ENCODE assay signal across 19 cellular contexts in genomic region chr11:110032957-110033570, GRCh38.
"Had no signal": no experiment of that assay in that cellular context is flagged by ENCODE, and none has a peak within 500 bp of the region (broad histone marks: within the 10 kb centered on the region; RNA-seq: fewer than 3 reads in every experiment).

No MANE protein-coding gene starts in this region.

- H3K27ac Mint-ChIP-seq: activated CD4-positive, alpha-beta memory T cell treated with anti-CD3 and anti-CD28 coated beads for 36 hours; activated CD8-positive, alpha-beta memory T cell treated with anti-CD3 and anti-CD28 coated beads, Interleukin-2, amount 10 ng/mL, durations not matched to agents 7 days and 5 days; activated naive CD8-positive, alpha-beta T cell; dendritic cell treated with granulocyte-macrophage colony-stimulating factor and Interleukin-4, amounts not matched to agents 40 ng/mL and 50 ng/mL, for 4 days; natural killer cell treated with Interleukin-12 subunit alpha and Interleukin-12 subunit beta and Interleukin-15 and Interleukin-18, amount 100 ng/mL, for 72 hours; stimulated activated naive CD8-positive, alpha-beta T cell treated with anti-CD3 and anti-CD28 coated beads, Interleukin-15, Interleukin-2, amounts not matched to agents 100 ng/mL and 50 ng/mL, for 24 hours; type B pancreatic cell had no signal

- H3K9me3 Mint-ChIP-seq: activated CD4-positive, alpha-beta memory T cell treated with anti-CD3 and anti-CD28 coated beads for 36 hours; dendritic cell treated with granulocyte-macrophage colony-stimulating factor and Interleukin-4, amounts not matched to agents 40 ng/mL and 50 ng/mL, for 4 days; natural killer cell treated with Interleukin-12 subunit alpha and Interleukin-12 subunit beta and Interleukin-15 and Interleukin-18, amount 100 ng/mL, for 72 hours; stimulated activated naive CD8-positive, alpha-beta T cell treated with anti-CD3 and anti-CD28 coated beads, Interleukin-15, Interleukin-2, amounts not matched to agents 100 ng/mL and 50 ng/mL, for 24 hours; type B pancreatic cell had no signal

- H3K4me2 ChIP-seq: smooth muscle cell had no signal

- H3K4me1 ChIP-seq: esophagus muscularis mucosa, right lobe of liver, suprapubic skin had no signal

- H3K36me3 Mint-ChIP-seq: activated CD4-positive, alpha-beta memory T cell treated with anti-CD3 and anti-CD28 coated beads for 36 hours; activated naive CD8-positive, alpha-beta T cell; natural killer cell treated with Interleukin-12 subunit alpha and Interleukin-12 subunit beta and Interleukin-15 and Interleukin-18, amount 100 ng/mL, for 72 hours; type B pancreatic cell had no signal

- H3K36me3 ChIP-seq: esophagus muscularis mucosa, right lobe of liver, suprapubic skin had no signal

- ATAC-seq: activated CD8-positive, alpha-beta memory T cell treated with anti-CD3 and anti-CD28 coated beads, Interleukin-2, amount 10 ng/mL, durations not matched to agents 7 days and 5 days; natural killer cell treated with Interleukin-12 subunit alpha and Interleukin-12 subunit beta and Interleukin-15 and Interleukin-18, amount 100 ng/mL, for 72 hours; right lobe of liver had no signal

- H3K4me3 ChIP-seq: esophagus muscularis mucosa, right lobe of liver, smooth muscle cell, suprapubic skin had no signal

- H3K27me3 ChIP-seq: esophagus muscularis mucosa, right lobe of liver, suprapubic skin had no signal

- H3K9me3 ChIP-seq: esophagus muscularis mucosa, right lobe of liver, suprapubic skin had no signal

- H3K4me1 Mint-ChIP-seq: activated CD8-positive, alpha-beta memory T cell treated with anti-CD3 and anti-CD28 coated beads, Interleukin-2, amount 10 ng/mL, durations not matched to agents 7 days and 5 days had no signal

- H3K4me3 Mint-ChIP-seq: activated CD4-positive, alpha-beta memory T cell treated with anti-CD3 and anti-CD28 coated beads for 36 hours; activated CD8-positive, alpha-beta memory T cell treated with anti-CD3 and anti-CD28 coated beads, Interleukin-2, amount 10 ng/mL, durations not matched to agents 7 days and 5 days; activated naive CD8-positive, alpha-beta T cell; dendritic cell treated with granulocyte-macrophage colony-stimulating factor and Interleukin-4, amounts not matched to agents 40 ng/mL and 50 ng/mL, for 4 days; natural killer cell treated with Interleukin-12 subunit alpha and Interleukin-12 subunit beta and Interleukin-15 and Interleukin-18, amount 100 ng/mL, for 72 hours; stimulated activated naive CD8-positive, alpha-beta T cell treated with anti-CD3 and anti-CD28 coated beads, Interleukin-15, Interleukin-2, amounts not matched to agents 100 ng/mL and 50 ng/mL, for 24 hours; type B pancreatic cell had no signal

- H3K27me3 Mint-ChIP-seq: activated naive CD8-positive, alpha-beta T cell had no signal

- DNase-seq: activated CD4-positive, alpha-beta memory T cell treated with anti-CD3 and anti-CD28 coated beads for 36 hours; activated CD8-positive, alpha-beta memory T cell treated with anti-CD3 and anti-CD28 coated beads, Interleukin-2, amount 10 ng/mL, durations not matched to agents 7 days and 5 days; activated effector memory CD4-positive, alpha-beta T cell treated with anti-CD3 and anti-CD28 coated beads, Interleukin-2, amount 50 U/mL, for 16 hours; activated T-cell treated with anti-CD3 and anti-CD28 coated beads, Interleukin-2, amount 50 U/mL, for 1 hour; amniotic stem cell; cerebellar nuclear complex; kidney glomerular epithelial cell; mesenchymal stem cell; right lobe of liver; T-helper 1 cell; T1000 had no signal

- H3K27ac ChIP-seq: esophagus muscularis mucosa, right lobe of liver, suprapubic skin had no signal
